ENCODE assay signal across 10 cellular contexts in the genomic region with DNA sequence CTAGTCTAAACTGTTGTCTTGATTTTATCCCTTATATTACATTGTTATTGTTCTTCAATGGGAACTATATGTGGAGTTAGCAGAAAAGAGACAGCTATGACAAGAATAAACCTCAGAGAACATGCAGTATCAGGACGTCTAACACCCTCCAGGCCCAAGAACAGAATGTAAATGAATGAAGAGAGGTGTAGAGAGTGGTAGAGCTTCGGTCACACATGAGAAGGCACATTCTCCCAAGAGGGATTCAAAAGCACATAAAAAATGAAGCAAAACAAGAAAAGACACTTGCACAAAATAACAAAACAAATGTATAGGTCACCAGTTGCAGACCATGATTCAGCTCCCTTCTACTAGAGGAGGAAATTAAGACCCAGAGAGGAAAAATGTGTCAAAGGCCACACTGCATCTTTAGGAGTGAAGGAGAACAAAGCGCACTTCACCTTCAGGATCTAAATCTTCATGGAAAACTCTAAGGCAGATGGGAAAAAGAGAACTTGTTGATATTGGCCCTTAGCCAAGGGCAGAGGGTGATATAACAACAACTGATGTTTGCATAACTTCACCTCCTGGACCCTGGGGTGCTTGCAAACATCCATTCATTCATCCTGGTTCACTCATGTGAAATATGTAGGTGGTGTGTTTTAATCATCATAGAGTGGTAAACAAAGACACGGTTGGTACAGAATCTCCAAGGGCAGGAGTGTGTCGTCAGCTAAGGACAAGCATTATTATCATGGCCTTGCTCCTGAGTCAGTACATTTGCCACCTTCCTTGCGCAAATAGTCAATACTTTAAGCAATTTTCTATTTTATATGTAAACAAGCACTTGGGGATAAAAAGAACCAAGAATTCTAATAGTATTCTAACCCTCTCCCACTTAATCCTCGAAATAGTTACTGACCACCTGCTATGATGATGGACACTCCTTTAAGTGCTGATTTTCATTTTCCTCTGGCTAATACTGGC. TPM values are rescaled to one million over a fixed set of nuclear protein-coding genes. Genes with fewer than 3 reads are reported as not detected.
DNase-seq lines count a peak whose midpoint lies in the region; ATAC-seq and FAIRE-seq lines count a peak whose summit lies in the region.
"Had no signal": no experiment of that assay in that cellular context is flagged by ENCODE, and none has a peak within 500 bp of the region (broad histone marks: within the 10 kb centered on the region; RNA-seq: fewer than 3 reads in every experiment).

No MANE protein-coding gene starts in this region.

- no peak for FAIRE-seq in frontal cortex (lab: Jason Lieb, UNC)
- FAIRE-seq: G401.6 had no signal

- H3K4me1 Mint-ChIP-seq in IgD-negative memory B cell, result peaks cover 30 to 34% (median 30%) of the 10 kb centered on the region in 3 donors
- H3K4me1 Mint-ChIP-seq in stimulated activated memory B cell treated with anti-CD40 and anti-IgM and Interleukin-4, amounts not matched to agents 10 μg/mL and 1 μg/mL and 100 μg/mL, for 72 hours, result peaks cover 16% of the 10 kb centered on the region

- DNase-seq in amniotic epithelial cell (ENCODE audit: low read depth), result peak; percentile 53
- no peak for DNase-seq in frontal cortex (ENCODE audit: low spot score in 2 of 2)
- no peak for DNase-seq in SW 1271 (lab: John Stamatoyannopoulos, UW)
- no peak for DNase-seq in inferior parietal cortex (ENCODE audit: extremely low spot score)

- H3K27ac Mint-ChIP-seq in IgD-negative memory B cell, result peak overlapping the region in 2 of 3 donors; percentile 0 to 65
- peak overlapping the region; percentile 7 for H3K27ac Mint-ChIP-seq in stimulated activated memory B cell treated with anti-CD40 and anti-IgM and Interleukin-4, amounts not matched to agents 10 μg/mL and 1 μg/mL and 100 μg/mL, for 72 hours
- H3K27ac Mint-ChIP-seq: activated naive CD4-positive, alpha-beta T cell treated with anti-CD3 and anti-CD28 coated beads, Interleukin-2, amount 50 U/mL, for 24 hours had no signal

- H3K9me3 Mint-ChIP-seq in IgD-negative memory B cell, result no peaks in the 10 kb centered on the region
- H3K9me3 Mint-ChIP-seq in stimulated activated memory B cell treated with anti-CD40 and anti-IgM and Interleukin-4, amounts not matched to agents 10 μg/mL and 1 μg/mL and 100 μg/mL, for 72 hours, result no peaks in the 10 kb centered on the region
- H3K9me3 Mint-ChIP-seq: activated naive CD4-positive, alpha-beta T cell treated with anti-CD3 and anti-CD28 coated beads, Interleukin-2, amount 50 U/mL, for 24 hours had no signal

- no peaks in the 10 kb centered on the region for H3K79me2 ChIP-seq in ACC112 (ENCODE audit: control insufficient read depth, insufficient read depth, low read length, unreplicated experiment)

- H3K4me3 Mint-ChIP-seq in IgD-negative memory B cell, result peak overlapping the region in 2 of 4 donors; percentile 39 to 67
- H3K4me3 Mint-ChIP-seq in stimulated activated memory B cell treated with anti-CD40 and anti-IgM and Interleukin-4, amounts not matched to agents 10 μg/mL and 1 μg/mL and 100 μg/mL, for 72 hours, result no peak overlapping the region
- H3K4me3 Mint-ChIP-seq: activated naive CD4-positive, alpha-beta T cell treated with anti-CD3 and anti-CD28 coated beads, Interleukin-2, amount 50 U/mL, for 24 hours had no signal

- peak overlapping the region; percentile 41 for H3K27ac ChIP-seq in ACC112 (ENCODE audit: low read depth, low read length)

- H3K4me3 ChIP-seq in ACC112 (ENCODE audit: low read depth, low read length), result no peak overlapping the region

- ATAC-seq in GM21381 (IDR thresholded peaks at IDR 0.05; ENCODE audit: unreplicated experiment), result peak; percentile 47
- peak; percentile 79 for ATAC-seq in stimulated activated memory B cell treated with anti-CD40 and anti-IgM and Interleukin-4, amounts not matched to agents 10 μg/mL and 1 μg/mL and 100 μg/mL, for 72 hours

- H3K36me3 Mint-ChIP-seq in IgD-negative memory B cell, result no peaks in the 10 kb centered on the region
- no peaks in the 10 kb centered on the region for H3K36me3 Mint-ChIP-seq in stimulated activated memory B cell treated with anti-CD40 and anti-IgM and Interleukin-4, amounts not matched to agents 10 μg/mL and 1 μg/mL and 100 μg/mL, for 72 hours
- H3K36me3 Mint-ChIP-seq: activated naive CD4-positive, alpha-beta T cell treated with anti-CD3 and anti-CD28 coated beads, Interleukin-2, amount 50 U/mL, for 24 hours had no signal

- no peaks in the 10 kb centered on the region for H3K27me3 Mint-ChIP-seq in IgD-negative memory B cell
- H3K27me3 Mint-ChIP-seq in stimulated activated memory B cell treated with anti-CD40 and anti-IgM and Interleukin-4, amounts not matched to agents 10 μg/mL and 1 μg/mL and 100 μg/mL, for 72 hours, result no peaks in the 10 kb centered on the region
- H3K27me3 Mint-ChIP-seq: activated naive CD4-positive, alpha-beta T cell treated with anti-CD3 and anti-CD28 coated beads, Interleukin-2, amount 50 U/mL, for 24 hours had no signal

- H3K36me3 ChIP-seq in ACC112 (ENCODE audit: insufficient read depth, low read length), result no peaks in the 10 kb centered on the region

- H3K27me3 ChIP-seq in ACC112 (ENCODE audit: insufficient read depth, low read length), result no peaks in the 10 kb centered on the region

- peaks cover 29% of the 10 kb centered on the region for H3K4me1 ChIP-seq in ACC112 (ENCODE audit: control insufficient read depth, insufficient read depth, low read length, unreplicated experiment)

- H2AFZ ChIP-seq in ACC112 (ENCODE audit: low read length, unreplicated experiment), result no peak overlapping the region

RNA-seq across cellular contexts. Expression of a gene that starts 8.8 kb away (rescaled TPM):
- not detected for polyA plus RNA-seq in IgD-negative memory B cell
- total RNA-seq in frontal cortex, result 28.1 TPM
